ENCODE assay signal across 8 cellular contexts in the genomic region with DNA sequence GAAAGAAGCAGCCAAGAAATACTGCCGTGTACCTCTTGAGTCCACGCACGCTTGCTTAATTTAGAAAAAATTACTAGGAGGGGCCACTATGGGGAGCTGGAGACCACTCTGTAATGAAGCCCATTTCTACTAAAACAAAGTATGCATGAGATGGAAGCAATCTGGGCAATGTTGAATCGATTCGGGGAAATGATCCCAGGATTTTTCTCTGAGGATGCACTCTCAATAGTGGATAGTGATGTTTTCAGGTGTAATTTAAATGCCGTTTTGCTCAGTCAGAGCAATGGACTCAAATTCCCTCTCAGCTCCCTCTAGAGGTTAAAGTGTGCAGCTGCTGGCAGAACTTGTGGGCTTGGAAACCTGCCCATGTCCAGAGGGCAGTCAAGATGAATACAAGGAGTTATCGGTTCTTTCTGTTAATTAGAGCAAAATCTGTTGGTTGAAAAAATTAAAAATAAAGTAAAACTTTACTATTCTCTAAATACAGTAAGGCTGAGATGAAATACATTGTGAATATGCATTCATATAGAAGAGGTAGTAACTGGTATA.
DNase-seq lines count a peak whose midpoint lies in the region; ATAC-seq and TF ChIP-seq lines count a peak whose summit lies in the region.

No MANE protein-coding gene starts in this region.

- H3K4me3 ChIP-seq in OCI-LY3 (ENCODE audit: low read length): peak overlapping the region; percentile 66
- peak overlapping the region in 1 of 8 donors; percentile 45 for H3K4me3 ChIP-seq in spleen

- H3K9me3 ChIP-seq in OCI-LY3 (ENCODE audit: insufficient read depth, low read length) (no peaks in the 10 kb centered on the region), spleen (no peaks in the 10 kb centered on the region)

- no peak for TF ChIP-seq POLR2A in spleen (IDR thresholded peaks at IDR 0.05)

- TF ChIP-seq CTCF in OCI-LY3 (IDR thresholded peaks at IDR 0.05; ENCODE audit: low read depth, low read length) (peak; percentile 100), spleen (IDR thresholded peaks at IDR 0.05 in 8 of 11, conservative IDR thresholded peaks at IDR 0.05 in 3 of 11) (peak; percentile 37 to 91 (median 76))

- peak overlapping the region; percentile 82 for H3K4me2 ChIP-seq in OCI-LY3 (ENCODE audit: low read length)

- H3K4me1 ChIP-seq in OCI-LY3 (ENCODE audit: low read length) (no peaks in the 10 kb centered on the region), spleen (peaks cover 0 to 23% (median 17%) of the 10 kb centered on the region in 6 donors)

- no peaks in the 10 kb centered on the region for H4K20me1 ChIP-seq in OCI-LY3 (ENCODE audit: insufficient read depth, low read length)

- ATAC-seq in GM21360 (IDR thresholded peaks at IDR 0.05; ENCODE audit: unreplicated experiment) (peak; percentile 87), HG03521 (IDR thresholded peaks at IDR 0.05; ENCODE audit: unreplicated experiment) (peak; percentile 93)

- H3K9ac ChIP-seq in OCI-LY3 (ENCODE audit: low read length): no peak overlapping the region

- H3K79me2 ChIP-seq in OCI-LY3 (ENCODE audit: low read length): no peaks in the 10 kb centered on the region

- no peaks in the 10 kb centered on the region for H3K36me3 ChIP-seq in OCI-LY3 (replicated peaks; ENCODE audit: low read depth, low read length)
- no peaks in the 10 kb centered on the region for H3K36me3 ChIP-seq in spleen

- WGBS in spleen, 5 donors: 9 to 15% (median 11%) methylated on average over 7 of the region's 7 CpGs

- peak overlapping the region; percentile 85; the same call in 1 of the 2 replicates for H2AFZ ChIP-seq in OCI-LY3 (ENCODE audit: low read depth, low read length)

- H3K27ac ChIP-seq in OCI-LY3 (ENCODE audit: low read length) (no peak overlapping the region), spleen (no peak overlapping the region)

- peak; percentile 40 to 72 (median 43) for DNase-seq in NCI-H1417 (lab: John Stamatoyannopoulos, UW)
- no peak for DNase-seq in NCI-H1417 treated with DMSO at 0.1 percent for 48 hours (lab: John Stamatoyannopoulos, UW)
- peak; percentile 89 for DNase-seq in astrocyte of the hippocampus (ENCODE audit: low read depth, low spot score)
- DNase-seq in iPS-NIHi7 (ENCODE audit: extremely low spot score): peak; percentile 64
- no peak for DNase-seq in spleen

- intact Hi-C loops in spleen (cut with DNase I; ENCODE audit: low total_unique reads): loop anchor here (10.0 kb wide), 1 partner anchor 154 kb away; no protein-coding TSS in a partner anchor

- H3K27me3 ChIP-seq in OCI-LY3 (ENCODE audit: low read depth, low read length) (peaks cover 4% of the 10 kb centered on the region; the same call in 1 of the 2 replicates), spleen (replicated peaks in 1 of 7) (no peaks in the 10 kb centered on the region)

Comparison
In these comparisons a context has a peak if more than half of its experiments do, and no peak if none do; other contexts are left out.
1. DNase-seq: peak in NCI-H1417 (3 of 3), astrocyte of the hippocampus (single experiment) and iPS-NIHi7 (single experiment); none in NCI-H1417 treated with DMSO at 0.1 percent for 48 hours (single experiment) and spleen (single experiment).